In the genomic region with DNA sequence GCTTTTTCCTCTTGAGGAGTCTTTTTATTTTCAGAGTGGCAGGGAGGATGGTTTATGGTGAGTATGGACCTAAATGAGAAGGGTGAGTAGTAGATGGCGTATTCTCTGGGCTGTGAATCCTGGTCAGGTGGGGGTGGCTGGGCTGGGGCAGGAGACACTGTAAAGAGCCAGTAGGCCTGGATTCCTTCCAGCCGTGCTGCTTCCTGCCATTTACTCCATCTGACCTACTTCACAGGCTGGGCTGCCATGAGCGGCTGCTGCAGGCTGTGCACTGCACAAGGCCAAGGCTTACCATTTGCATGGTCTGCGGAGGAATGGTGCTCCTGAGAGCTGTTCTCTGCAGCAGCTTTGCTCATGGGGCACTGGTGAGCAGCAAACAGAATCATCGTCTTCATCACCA, we compare ENCODE assay signal across 20 cellular contexts.
DNase-seq lines count a peak whose midpoint lies in the region; ATAC-seq and TF ChIP-seq lines count a peak whose summit lies in the region.
"Had no signal": no experiment of that assay in that cellular context is flagged by ENCODE, and none has a peak within 500 bp of the region (broad histone marks: within the 10 kb centered on the region; RNA-seq: fewer than 3 reads in every experiment).

No MANE protein-coding gene starts in this region.

- no peaks in the 10 kb centered on the region for H3K27me3 ChIP-seq in adrenal gland
- no peaks in the 10 kb centered on the region for H3K27me3 ChIP-seq in testis

- no peaks in the 10 kb centered on the region for H3K9me3 ChIP-seq in adrenal gland (replicated peaks in 1 of 3)
- no peaks in the 10 kb centered on the region for H3K9me3 ChIP-seq in testis
- H3K9me3 ChIP-seq: lower lobe of right lung had no signal

- TF ChIP-seq CTCF in adrenal gland (IDR thresholded peaks at IDR 0.05) (no peak), testis (IDR thresholded peaks at IDR 0.05) (no peak), lower leg skin (IDR thresholded peaks at IDR 0.05) (no peak)

- H3K4me1 ChIP-seq in adrenal gland (replicated peaks in 1 of 2) (no peaks in the 10 kb centered on the region), testis (peaks cover 7% of the 10 kb centered on the region)
- H3K4me1 ChIP-seq: lower lobe of right lung had no signal

- DNase-seq in Right ventricle myocardium inferior (ENCODE audit: missing footprints): no peak
- DNase-seq in cardiac septum (ENCODE audit: low spot score): no peak
- peak; percentile 25 to 91 (median 53) for DNase-seq in adrenal gland
- peak in 26 of 51 donors; percentile 5 to 69 (median 38) for DNase-seq in hypothalamus (lab: John Stamatoyannopoulos, UW)
- peak; percentile 30 for DNase-seq in testis
- no peak for DNase-seq in activated T-cell treated with anti-CD3 and anti-CD28 coated beads, Interleukin-2, amount 50 U/mL, for 48 hours
- no peak for DNase-seq in lower leg skin (ENCODE audit: low spot score in 2 of 2)
- DNase-seq: activated CD4-positive, alpha-beta memory T cell treated with anti-CD3 and anti-CD28 coated beads, Interleukin-2, amount 10 ng/mL, durations not matched to agents 7 days and 5 days; activated T-cell treated with anti-CD3 and anti-CD28 coated beads, Interleukin-2, amount 50 U/mL, for 24 hours; lower lobe of right lung; MM.1S; NCI-H187; SHP77; small intestine; stimulated activated CD8-positive, alpha-beta memory T cell treated with anti-CD3 and anti-CD28 coated beads, Interleukin-4, amount 100 ng/mL, for 48 hours; T-helper 17 cell had no signal

- no peaks in the 10 kb centered on the region for H3K36me3 ChIP-seq in adrenal gland (replicated peaks in 1 of 2)
- H3K36me3 ChIP-seq in testis (ENCODE audit: low read depth, missing control alignments): no peaks in the 10 kb centered on the region
- H3K36me3 ChIP-seq: lower lobe of right lung had no signal

- intact Hi-C loops in Right ventricle myocardium inferior (cut with DNase I): no loop called here
- intact Hi-C loops in cardiac septum (cut with DNase I): no loop called here
- intact Hi-C loops in adrenal gland (cut with DNase I): no loop called here
- intact Hi-C loops in testis (cut with DNase I; ENCODE audit: low total_unique reads): no loop called here
- intact Hi-C loops in lower leg skin (cut with DNase I; ENCODE audit: low total_unique reads): no loop called here

- ATAC-seq in Right ventricle myocardium inferior (peak; percentile 54), HG03439 (IDR thresholded peaks at IDR 0.05; ENCODE audit: unreplicated experiment) (no peak)
- ATAC-seq: activated naive CD4-positive, alpha-beta T cell treated with anti-CD3 and anti-CD28 coated beads, Interleukin-2, amount 50 U/mL, for 72 hours; T-helper 17 cell had no signal

- 44 to 61% (median 60%) methylated on average over 4 to 5 of the region's 5 CpGs for WGBS in adrenal gland, 4 donors
- WGBS in testis, 2 donors: 66 to 74% methylated on average over 5 of the region's 5 CpGs
- WGBS in lower leg skin, 2 donors: 77 to 84% methylated on average over 5 of the region's 5 CpGs

- H3K4me3 ChIP-seq in adrenal gland: no peak overlapping the region
- no peak overlapping the region for H3K4me3 ChIP-seq in testis
- H3K4me3 ChIP-seq in lower leg skin (ENCODE audit: low read depth, poor library complexity, severe bottlenecking): no peak overlapping the region
- H3K4me3 ChIP-seq: GM23248, lower lobe of right lung had no signal

- no peak overlapping the region for H3K27ac ChIP-seq in adrenal gland
- no peak overlapping the region for H3K27ac ChIP-seq in testis
- H3K27ac ChIP-seq: C4-2B, GM23248, lower lobe of right lung had no signal

- TF ChIP-seq POLR2A in adrenal gland (IDR thresholded peaks at IDR 0.05) (no peak), testis (IDR thresholded peaks at IDR 0.05) (no peak), lower leg skin (IDR thresholded peaks at IDR 0.05) (no peak)

Comparison
In these comparisons a context has a peak if more than half of its experiments do, and no peak if none do; other contexts are left out.
1. DNase-seq: peak in adrenal gland (7 of 7), hypothalamus (26 of 51) and testis (single experiment); none in Right ventricle myocardium inferior (single experiment), cardiac septum (single experiment), activated T-cell treated with anti-CD3 and anti-CD28 coated beads, Interleukin-2, amount 50 U/mL, for 48 hours (0 of 2) and lower leg skin (0 of 2).